ENCODE assay signal across 10 cellular contexts in the genomic region with DNA sequence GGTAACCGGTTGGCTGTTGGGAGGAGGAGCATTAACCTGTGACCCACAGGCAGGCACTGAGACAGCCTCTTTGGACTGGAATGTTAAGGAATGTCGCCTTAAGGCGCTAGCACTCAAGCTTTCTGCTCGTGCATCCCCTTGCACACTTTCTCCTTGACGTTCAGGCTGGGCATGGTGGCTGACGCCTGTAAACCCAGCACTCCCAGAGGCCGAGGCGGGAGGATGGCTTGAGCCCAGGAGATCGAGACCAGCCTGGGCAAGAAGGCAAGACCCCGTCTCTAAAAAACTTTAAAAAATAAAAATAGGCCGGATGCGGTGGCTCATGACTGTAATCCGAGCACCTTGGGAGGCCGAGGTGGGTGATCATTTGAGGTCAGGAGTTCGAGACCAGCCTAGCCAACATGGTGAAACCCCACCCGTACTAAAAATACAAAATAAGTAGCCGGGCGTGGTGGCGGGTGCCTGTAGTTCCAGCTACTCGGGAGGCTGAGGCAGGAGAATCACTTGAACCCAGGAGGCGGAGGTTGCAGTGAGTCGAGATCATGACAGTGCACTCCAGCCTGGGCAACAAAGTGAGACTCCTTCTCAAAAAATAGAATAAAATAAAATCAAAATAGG. TPM values are rescaled to one million over a fixed set of nuclear protein-coding genes. Genes with fewer than 3 reads are reported as not detected.
DNase-seq lines count a peak whose midpoint lies in the region; ATAC-seq and TF ChIP-seq lines count a peak whose summit lies in the region.
"Had no signal": no experiment of that assay in that cellular context is flagged by ENCODE, and none has a peak within 500 bp of the region (broad histone marks: within the 10 kb centered on the region; RNA-seq: fewer than 3 reads in every experiment).

No MANE protein-coding gene starts in this region.

- H3K27me3 Mint-ChIP-seq in MCF 10A (ENCODE audit: insufficient read depth, unreplicated experiment) (no peaks in the 10 kb centered on the region), activated B cell treated with CpG ODN at 0.5 μM for 24 hours (no peaks in the 10 kb centered on the region)

- H3K4me1 Mint-ChIP-seq in MCF 10A (ENCODE audit: insufficient read depth, unreplicated experiment) = peaks cover 15% of the 10 kb centered on the region
- peaks cover 43% of the 10 kb centered on the region for H3K4me1 Mint-ChIP-seq in activated B cell treated with CpG ODN at 0.5 μM for 24 hours

- no peaks in the 10 kb centered on the region for H3K36me3 ChIP-seq in breast epithelium
- H3K36me3 ChIP-seq in iPS-20b (ENCODE audit: insufficient read depth, low read depth, low read length) = peaks cover 44% of the 10 kb centered on the region
- peaks cover 0 to 9% (median 0%) of the 10 kb centered on the region in 3 donors for H3K36me3 ChIP-seq in tibial artery

- H3K27ac Mint-ChIP-seq in MCF 10A (ENCODE audit: low read depth, unreplicated experiment) (no peak overlapping the region), activated B cell treated with CpG ODN at 0.5 μM for 24 hours (no peak overlapping the region)

- CTCF ChIA-PET in MCF 10A (lab: Yijun Ruan, JAX) = interaction anchor here (0.6 to 2.0 kb wide), 7 partner anchors 9 to 142 kb away, joined by 3 to 11 read pairs (median 4); a partner anchor contains a TSS
- CTCF ChIA-PET in activated B cell treated with CpG ODN at 0.5 μM for 24 hours (lab: Charles Lee) = no interaction called here

- H3K4me3 Mint-ChIP-seq in MCF 10A (ENCODE audit: unreplicated experiment) (no peak overlapping the region), activated B cell treated with CpG ODN at 0.5 μM for 24 hours (peak overlapping the region; percentile 94)

- no peak overlapping the region for H3K27ac ChIP-seq in breast epithelium
- no peak overlapping the region for H3K27ac ChIP-seq in iPS-20b (ENCODE audit: low read length)
- no peak overlapping the region for H3K27ac ChIP-seq in tibial artery

- POLR2A ChIA-PET in MCF 10A (lab: Yijun Ruan, JAX) (interaction anchor here (0.6 to 6.4 kb wide), 7 partner anchors 10 to 165 kb away, joined by 3 to 341 read pairs (median 20); a partner anchor contains a TSS), activated B cell treated with CpG ODN at 0.5 μM for 24 hours (lab: Charles Lee) (interaction anchor here (1.1 to 5.8 kb wide), 4 partner anchors 9 to 41 kb away, joined by 3 to 68 read pairs (median 34); a partner anchor contains a TSS)

- intact Hi-C loops in breast epithelium (cut with DNase I; ENCODE audit: low total_unique reads) = no loop called here
- intact Hi-C loops in MCF 10A (cut with micrococcal nuclease) = no loop called here
- intact Hi-C loops in activated B cell treated with CpG ODN at 0.5 μM for 24 hours (cut with micrococcal nuclease) = loop anchor here (10.0 kb wide), 1 partner anchor 551 kb away; a partner anchor contains a TSS
- intact Hi-C loops in tibial artery (cut with DNase I; ENCODE audit: low total_unique reads) = loop anchor here (5.0 to 10.0 kb wide), 2 partner anchors 61 to 124 kb away; no protein-coding TSS in a partner anchor
- intact Hi-C loops in posterior vena cava (cut with DNase I) = no loop called here

- no peaks in the 10 kb centered on the region for H3K9me3 ChIP-seq in breast epithelium
- no peaks in the 10 kb centered on the region for H3K9me3 ChIP-seq in iPS-20b (ENCODE audit: insufficient read depth, low read depth, low read length)
- no peaks in the 10 kb centered on the region for H3K9me3 ChIP-seq in tibial artery

- H3K9me3 Mint-ChIP-seq in MCF 10A (ENCODE audit: unreplicated experiment) = no peaks in the 10 kb centered on the region
- H3K9me3 Mint-ChIP-seq in activated B cell treated with CpG ODN at 0.5 μM for 24 hours = no peaks in the 10 kb centered on the region

- peak overlapping the region; percentile 93 to 98 (median 98) for H3K4me3 ChIP-seq in breast epithelium
- peak overlapping the region; percentile 100 for H3K4me3 ChIP-seq in iPS-20b (ENCODE audit: low read length)
- peak overlapping the region; percentile 76 to 87 for H3K4me3 ChIP-seq in tibial artery

- BruUV-seq in MCF 10A (replicated peaks; lab: Mats Ljungman, UMichigan) = no TSS peak

- no peak for TF ChIP-seq POLR2A in breast epithelium (IDR thresholded peaks at IDR 0.05)

- DNase-seq in breast epithelium (ENCODE audit: low spot score in 2 of 2) = no peak
- DNase-seq in MCF 10A (ENCODE audit: unreplicated experiment) = no peak
- no peak for DNase-seq in activated B cell treated with CpG ODN at 0.5 μM for 24 hours
- no peak for DNase-seq in tibial artery
- no peak for DNase-seq in posterior vena cava (ENCODE audit: low spot score)
- no peak for DNase-seq in NAMALWA (ENCODE audit: low spot score)
- DNase-seq in activated T-cell treated with anti-CD3 and anti-CD28 coated beads for 4 hours = no peak
- DNase-seq: activated effector memory CD4-positive, alpha-beta T cell treated with Interleukin-2 at 50 U/mL for 16 hours; midbrain had no signal

- H3K4me1 ChIP-seq in breast epithelium (peaks cover 0 to 15% of the 10 kb centered on the region in 2 donors), iPS-20b (ENCODE audit: insufficient read depth, low read length) (peaks cover 39% of the 10 kb centered on the region), tibial artery (peaks cover 0 to 57% (median 40%) of the 10 kb centered on the region in 4 donors)

- peak overlapping the region; percentile 37; the same call in 1 of the 2 replicates for H3K9ac ChIP-seq in iPS-20b (ENCODE audit: low read depth, low read length)

- H3K27me3 ChIP-seq in breast epithelium (no peaks in the 10 kb centered on the region), iPS-20b (ENCODE audit: insufficient read depth, low read length) (no peaks in the 10 kb centered on the region), tibial artery (no peaks in the 10 kb centered on the region)

- no peak for ATAC-seq in activated B cell treated with CpG ODN at 0.5 μM for 24 hours (ENCODE audit: low read depth)

- TF ChIP-seq CTCF in breast epithelium (IDR thresholded peaks at IDR 0.05) (no peak), MCF 10A (IDR thresholded peaks at IDR 0.05; ENCODE audit: unreplicated experiment) (no peak), activated B cell treated with CpG ODN at 0.5 μM for 24 hours (IDR thresholded peaks at IDR 0.05) (no peak), tibial artery (IDR thresholded peaks at IDR 0.05) (no peak)

- H3K36me3 Mint-ChIP-seq in MCF 10A (ENCODE audit: insufficient read depth, unreplicated experiment) = peaks cover 30% of the 10 kb centered on the region
- H3K36me3 Mint-ChIP-seq in activated B cell treated with CpG ODN at 0.5 μM for 24 hours (ENCODE audit: low read depth) = peaks cover 19% of the 10 kb centered on the region

RNA-seq across cellular contexts. Expression of a gene that starts 1.9 kb away (rescaled TPM):
- total RNA-seq in breast epithelium (10 to 100 TPM; 30.2 to 36.7 (median 31.8) TPM), MCF 10A (2022) (31.6 and 36.4 TPM in 2 replicates), activated B cell treated with CpG ODN at 0.5 μM for 24 hours (40.9 and 43.1 TPM in 2 replicates), posterior vena cava (10 to 100 TPM; 14.9 to 20.0 TPM)

RNA-seq across cellular contexts. Expression of a gene that starts 9.8 kb away (rescaled TPM):
- total RNA-seq in breast epithelium (10 to 100 TPM; 59.8 to 83.1 (median 64.9) TPM), MCF 10A (2022) (36.8 and 40.7 TPM in 2 replicates), activated B cell treated with CpG ODN at 0.5 μM for 24 hours (79.2 and 89.1 TPM in 2 replicates), posterior vena cava (10 to 100 TPM; 38.5 to 44.1 TPM)

RNA-seq across cellular contexts. Expression of a gene that starts 16.4 kb away (rescaled TPM):
- 1 to 10 TPM; 2.2 to 4.9 (median 2.7) TPM for total RNA-seq in breast epithelium
- 0.07 TPM in 1 of 2 replicates, not detected in the other for total RNA-seq in MCF 10A (2022)
- total RNA-seq in activated B cell treated with CpG ODN at 0.5 μM for 24 hours = 45.0 and 47.6 TPM in 2 replicates
- 10 to 100 TPM in 1 of 2 donors, 1 to 10 TPM in 1; 9.9 to 16.3 TPM for total RNA-seq in posterior vena cava

Comparison
In these comparisons a context has a peak if more than half of its experiments do, and no peak if none do; other contexts are left out.
1. intact Hi-C loops: an anchor here in activated B cell treated with CpG ODN at 0.5 μM for 24 hours (10.0 kb wide) and tibial artery (5.0 to 10.0 kb wide); none called in breast epithelium, MCF 10A and posterior vena cava.